Comparison of ENCODE assay signal across 15 cellular contexts in genomic region chr7:59079-59825, GRCh38.
"Had no signal": no experiment of that assay in that cellular context is flagged by ENCODE, and none has a peak within 500 bp of the region (broad histone marks: within the 10 kb centered on the region; RNA-seq: fewer than 3 reads in every experiment).

No MANE protein-coding gene starts in this region.

- H3K4me1 Mint-ChIP-seq: activated CD8-positive, alpha-beta memory T cell treated with anti-CD3 and anti-CD28 coated beads, Interleukin-2, amount 10 ng/mL, durations not matched to agents 7 days and 5 days had no signal

- H3K4me3 Mint-ChIP-seq: activated CD8-positive, alpha-beta memory T cell treated with anti-CD3 and anti-CD28 coated beads, Interleukin-2, amount 10 ng/mL, durations not matched to agents 7 days and 5 days; activated T-cell treated with anti-CD3 and anti-CD28 coated beads, Interleukin-2, amount 50 U/mL, for 24 hours; naive thymus-derived CD8-positive, alpha-beta T cell had no signal

- H3K9me3 ChIP-seq: gastrocnemius medialis, mucosa of descending colon, stomach, thoracic aorta, vagina had no signal

- H3K27me3 Mint-ChIP-seq: activated CD8-positive, alpha-beta memory T cell treated with anti-CD3 and anti-CD28 coated beads, Interleukin-2, amount 10 ng/mL, durations not matched to agents 7 days and 5 days; activated T-cell treated with anti-CD3 and anti-CD28 coated beads, Interleukin-2, amount 50 U/mL, for 24 hours had no signal

- H3K4me3 ChIP-seq: gastrocnemius medialis, mucosa of descending colon, stomach, thoracic aorta, vagina had no signal

- ATAC-seq: activated CD8-positive, alpha-beta memory T cell treated with anti-CD3 and anti-CD28 coated beads, Interleukin-2, amount 10 ng/mL, durations not matched to agents 7 days and 5 days; activated naive CD4-positive, alpha-beta T cell treated with anti-CD3 and anti-CD28 coated beads, Interleukin-2, amount 50 U/mL, for 72 hours; gastrocnemius medialis; mucosa of descending colon; naive thymus-derived CD8-positive, alpha-beta T cell had no signal

- H3K36me3 Mint-ChIP-seq: activated CD8-positive, alpha-beta memory T cell treated with anti-CD3 and anti-CD28 coated beads, Interleukin-2, amount 10 ng/mL, durations not matched to agents 7 days and 5 days; activated naive CD4-positive, alpha-beta T cell treated with anti-CD3 and anti-CD28 coated beads, Interleukin-2, amount 50 U/mL, for 72 hours; naive thymus-derived CD8-positive, alpha-beta T cell had no signal

- H3K27me3 ChIP-seq: gastrocnemius medialis, stomach, vagina had no signal

- H3K27ac Mint-ChIP-seq: activated CD8-positive, alpha-beta memory T cell treated with anti-CD3 and anti-CD28 coated beads, Interleukin-2, amount 10 ng/mL, durations not matched to agents 7 days and 5 days; activated T-cell treated with anti-CD3 and anti-CD28 coated beads, Interleukin-2, amount 50 U/mL, for 24 hours had no signal

- H3K9me3 Mint-ChIP-seq: activated naive CD4-positive, alpha-beta T cell treated with anti-CD3 and anti-CD28 coated beads, Interleukin-2, amount 50 U/mL, for 72 hours; activated T-cell treated with anti-CD3 and anti-CD28 coated beads, Interleukin-2, amount 50 U/mL, for 24 hours; naive thymus-derived CD8-positive, alpha-beta T cell had no signal

- H3K27ac ChIP-seq: gastrocnemius medialis, stomach, thoracic aorta, vagina had no signal

- H3K36me3 ChIP-seq: gastrocnemius medialis, stomach, thoracic aorta, vagina had no signal

- DNase-seq: activated CD4-positive, alpha-beta T cell treated with anti-CD3 and anti-CD28 coated beads, Interleukin-2, amount 50 U/mL, for 48 hours; activated CD4-positive, CD25-positive, alpha-beta regulatory T cell treated with anti-CD3 and anti-CD28 coated beads, Interleukin-2, amount 50 U/mL, for 72 hours; activated CD8-positive, alpha-beta memory T cell treated with anti-CD3 and anti-CD28 coated beads, Interleukin-2, amount 10 ng/mL, durations not matched to agents 7 days and 5 days; activated effector memory CD4-positive, alpha-beta T cell treated with anti-CD3 and anti-CD28 coated beads, Interleukin-2, amount 50 U/mL, for 16 hours; activated T-cell treated with anti-CD3 and anti-CD28 coated beads, Interleukin-2, amount 50 U/mL, for 24 hours; amniotic stem cell; gastrocnemius medialis; mucosa of descending colon; occipital lobe; stimulated activated CD4-positive, alpha-beta T cell treated with anti-CD3 and anti-CD28 coated beads, Interleukin-4, amount 100 ng/mL, for 1 hour; stomach had no signal

- H3K4me1 ChIP-seq: vagina had no signal
